1 cellular context compared by ENCODE assay signal in the genomic region with DNA sequence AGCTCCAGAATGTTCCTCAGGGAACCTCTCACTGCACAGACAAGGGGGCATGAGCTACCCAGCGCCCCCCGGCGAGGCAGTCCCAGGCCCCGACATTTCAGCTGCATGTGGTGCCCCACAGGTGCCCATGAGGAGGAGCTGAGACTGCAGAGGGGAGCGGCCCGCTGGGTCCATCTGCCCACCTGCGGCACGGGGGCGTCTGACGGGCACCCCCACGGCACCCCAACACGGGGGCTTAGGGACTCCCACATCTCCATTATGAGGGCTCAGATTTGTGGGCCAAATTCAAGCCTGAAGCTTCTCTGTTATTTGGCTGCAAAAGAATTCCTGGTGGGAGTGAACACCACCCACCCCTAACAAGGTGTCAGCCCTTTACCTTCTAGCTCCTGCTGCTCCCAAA.
TF ChIP-seq lines count a peak whose summit lies in the region.

No MANE protein-coding gene starts in this region.

TF ChIP-seq in HEK293T, 16 proteins besides CTCF, POLR2A, EP300 and RAD21 (continued from another document):
- no peak for TF ChIP-seq BHLHE40 (IDR thresholded peaks at IDR 0.05; ENCODE audit: borderline replicate concordance)
- TF ChIP-seq SP1 (IDR thresholded peaks at IDR 0.05), result no peak
- TF ChIP-seq ELF4 (IDR thresholded peaks at IDR 0.05), result no peak
- no peak for TF ChIP-seq TARDBP (IDR thresholded peaks at IDR 0.05)
- no peak for TF ChIP-seq NFRKB (IDR thresholded peaks at IDR 0.05)
- TF ChIP-seq HDGF (IDR thresholded peaks at IDR 0.05; ENCODE audit: borderline replicate concordance), result no peak
- no peak for TF ChIP-seq FOXK2 (IDR thresholded peaks at IDR 0.05)
- no peak for TF ChIP-seq FOXA1 (IDR thresholded peaks at IDR 0.05)
- TF ChIP-seq ZNF384 (IDR thresholded peaks at IDR 0.05), result no peak
- no peak for TF ChIP-seq LEF1 (IDR thresholded peaks at IDR 0.05; ENCODE audit: borderline replicate concordance)
- TF ChIP-seq, protein P1, sequence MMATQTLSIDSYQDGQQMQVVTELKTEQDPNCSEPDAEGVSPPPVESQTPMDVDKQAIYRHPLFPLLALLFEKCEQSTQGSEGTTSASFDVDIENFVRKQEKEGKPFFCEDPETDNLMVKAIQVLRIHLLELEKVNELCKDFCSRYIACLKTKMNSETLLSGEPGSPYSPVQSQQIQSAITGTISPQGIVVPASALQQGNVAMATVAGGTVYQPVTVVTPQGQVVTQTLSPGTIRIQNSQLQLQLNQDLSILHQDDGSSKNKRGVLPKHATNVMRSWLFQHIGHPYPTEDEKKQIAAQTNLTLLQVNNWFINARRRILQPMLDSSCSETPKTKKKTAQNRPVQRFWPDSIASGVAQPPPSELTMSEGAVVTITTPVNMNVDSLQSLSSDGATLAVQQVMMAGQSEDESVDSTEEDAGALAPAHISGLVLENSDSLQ (IDR thresholded peaks at IDR 0.05), result no peak
